ENCODE assay signal across 17 cellular contexts in genomic region chr6:80434951-80435350, GRCh38.
DNase-seq lines count a peak whose midpoint lies in the region; ATAC-seq and TF ChIP-seq lines count a peak whose summit lies in the region.
"Had no signal": no experiment of that assay in that cellular context is flagged by ENCODE, and none has a peak within 500 bp of the region (broad histone marks: within the 10 kb centered on the region; RNA-seq: fewer than 3 reads in every experiment).

No MANE protein-coding gene starts in this region.

- H3K9me3 ChIP-seq in mammary epithelial cell (replicated peaks; ENCODE audit: insufficient read depth, low read length) (peaks cover 3% of the 10 kb centered on the region), breast epithelium (no peaks in the 10 kb centered on the region), neural progenitor cell (ENCODE audit: low read depth) (no peaks in the 10 kb centered on the region)
- H3K9me3 ChIP-seq: BLaER1, Caco-2 had no signal

- H3K9me3 Mint-ChIP-seq in neural progenitor cell, result peaks cover 9% of the 10 kb centered on the region
- no peaks in the 10 kb centered on the region for H3K9me3 Mint-ChIP-seq in activated naive CD4-positive, alpha-beta T cell treated with anti-CD3 and anti-CD28 coated beads for 36 hours
- peaks cover 6% of the 10 kb centered on the region for H3K9me3 Mint-ChIP-seq in activated T-helper 1 cell treated with anti-CD3 and anti-CD28 coated beads, Interleukin-12 subunit alpha, Interleukin-12 subunit beta, Interleukin-2, Interleukin-4 antibody, amounts not matched to agents 30 ng/mL and 10 ng/mL and 1 ng/mL, durations not matched to agents 14 hours and 24 hours and 36 hours

- DNase-seq in mammary epithelial cell (no peak), breast epithelium (ENCODE audit: low spot score in 2 of 2) (no peak), fibroblast of peridontal ligament (ENCODE audit: extremely low read depth) (peak; percentile 45), neural progenitor cell (ENCODE audit: low spot score) (no peak), SIG-M5 (lab: John Stamatoyannopoulos, UW) (no peak)
- DNase-seq in activated naive CD4-positive, alpha-beta T cell treated with anti-CD3 and anti-CD28 coated beads for 36 hours, result no peak
- DNase-seq in activated T-helper 1 cell treated with anti-CD3 and anti-CD28 coated beads, Interleukin-12 subunit alpha, Interleukin-12 subunit beta, Interleukin-2, Interleukin-4 antibody, amounts not matched to agents 30 ng/mL and 10 ng/mL and 1 ng/mL, durations not matched to agents 14 hours and 24 hours and 36 hours (ENCODE audit: low spot score), result no peak
- DNase-seq: AML-193; Caco-2; CD8-positive, alpha-beta memory T cell; DND-41; GDM1 had no signal

- H2AFZ ChIP-seq in mammary epithelial cell (ENCODE audit: low read depth, low read length) (peak overlapping the region; percentile 61), neural progenitor cell (replicated peaks) (no peak overlapping the region)

- in situ Hi-C loops in mammary epithelial cell (cut with MboI; ENCODE audit: low sequenced_read_pairs in 2 of 2), result no loop called here

- CTCF ChIA-PET in mammary epithelial cell (lab: Charles Lee; ENCODE audit: low non-redundant PET), result no interaction called here
- CTCF ChIA-PET in activated naive CD4-positive, alpha-beta T cell treated with anti-CD3 and anti-CD28 coated beads for 36 hours (lab: Charles Lee), result no interaction called here

- H3K4me3 ChIP-seq in mammary epithelial cell (replicated peaks in 1 of 3; ENCODE audit: insufficient read depth in 1 of 3, low read depth in 2 of 3, low read length in 3 of 3) (no peak overlapping the region), breast epithelium (no peak overlapping the region), neural progenitor cell (no peak overlapping the region)
- H3K4me3 ChIP-seq: BLaER1, K562 had no signal

- H3K4me2 ChIP-seq in mammary epithelial cell (ENCODE audit: insufficient read depth, low read depth, low read length) (no peak overlapping the region), neural progenitor cell (peak overlapping the region; percentile 56)
- H3K4me2 ChIP-seq: BLaER1 had no signal

- ATAC-seq in HG02884 (IDR thresholded peaks at IDR 0.05; ENCODE audit: unreplicated experiment), result no peak
- ATAC-seq: HCT116, K562 had no signal

- H3K27me3 ChIP-seq in mammary epithelial cell (ENCODE audit: insufficient read depth, low read length) (no peaks in the 10 kb centered on the region), breast epithelium (no peaks in the 10 kb centered on the region), neural progenitor cell (no peaks in the 10 kb centered on the region)
- H3K27me3 ChIP-seq: BLaER1 had no signal

- H3F3A ChIP-seq in neural progenitor cell (ENCODE audit: low read depth), result peaks cover 25% of the 10 kb centered on the region

- no peaks in the 10 kb centered on the region for H3K36me3 ChIP-seq in mammary epithelial cell (ENCODE audit: insufficient read depth, low read length)
- no peaks in the 10 kb centered on the region for H3K36me3 ChIP-seq in breast epithelium
- H3K36me3 ChIP-seq in neural progenitor cell, result no peaks in the 10 kb centered on the region
- H3K36me3 ChIP-seq: BLaER1 had no signal

- H3K4me1 Mint-ChIP-seq in neural progenitor cell, result peaks cover 18% of the 10 kb centered on the region
- H3K4me1 Mint-ChIP-seq in activated naive CD4-positive, alpha-beta T cell treated with anti-CD3 and anti-CD28 coated beads for 36 hours (ENCODE audit: low read depth), result no peaks in the 10 kb centered on the region
- no peaks in the 10 kb centered on the region for H3K4me1 Mint-ChIP-seq in activated T-helper 1 cell treated with anti-CD3 and anti-CD28 coated beads, Interleukin-12 subunit alpha, Interleukin-12 subunit beta, Interleukin-2, Interleukin-4 antibody, amounts not matched to agents 30 ng/mL and 10 ng/mL and 1 ng/mL, durations not matched to agents 14 hours and 24 hours and 36 hours (ENCODE audit: low read depth)
- H3K4me1 Mint-ChIP-seq: CD8-positive, alpha-beta memory T cell had no signal

- dilution Hi-C loops in mammary epithelial cell (cut with HindIII; ENCODE audit: low sequenced_read_pairs), result no loop called here

- 95% methylated on average over 2 of the region's 2 CpGs for WGBS in mammary epithelial cell (ENCODE audit: low coverage, missing lambda C conversion rate)

- no peak for TF ChIP-seq POLR2A in breast epithelium (IDR thresholded peaks at IDR 0.05)

- no peak overlapping the region for H3K27ac ChIP-seq in mammary epithelial cell (ENCODE audit: insufficient read depth, low read depth, low read length)
- H3K27ac ChIP-seq in breast epithelium, result no peak overlapping the region
- H3K27ac ChIP-seq in neural progenitor cell, result peak overlapping the region; percentile 64
- H3K27ac ChIP-seq: 22Rv1, BLaER1 had no signal

- H3K4me1 ChIP-seq in mammary epithelial cell (ENCODE audit: insufficient read depth, low read length), result peaks cover 15% of the 10 kb centered on the region
- no peaks in the 10 kb centered on the region for H3K4me1 ChIP-seq in breast epithelium
- H3K4me1 ChIP-seq in neural progenitor cell, result peaks cover 54% of the 10 kb centered on the region
- H3K4me1 ChIP-seq: BLaER1 had no signal

- H3K27ac Mint-ChIP-seq in neural progenitor cell, result no peak overlapping the region
- H3K27ac Mint-ChIP-seq in activated naive CD4-positive, alpha-beta T cell treated with anti-CD3 and anti-CD28 coated beads for 36 hours, result no peak overlapping the region
- no peak overlapping the region for H3K27ac Mint-ChIP-seq in activated T-helper 1 cell treated with anti-CD3 and anti-CD28 coated beads, Interleukin-12 subunit alpha, Interleukin-12 subunit beta, Interleukin-2, Interleukin-4 antibody, amounts not matched to agents 30 ng/mL and 10 ng/mL and 1 ng/mL, durations not matched to agents 14 hours and 24 hours and 36 hours
- H3K27ac Mint-ChIP-seq: CD8-positive, alpha-beta memory T cell had no signal

- TF ChIP-seq CTCF in mammary epithelial cell (conservative IDR thresholded peaks at IDR 0.05 in 1 of 2, IDR thresholded peaks at IDR 0.05 in 1 of 2; ENCODE audit: extremely low read depth in 1 of 2, insufficient read depth in 1 of 2, low read depth in 1 of 2, low read length in 2 of 2) (no peak), breast epithelium (IDR thresholded peaks at IDR 0.05) (no peak), neural progenitor cell (IDR thresholded peaks at IDR 0.05) (no peak)

- H3K36me3 Mint-ChIP-seq in neural progenitor cell, result no peaks in the 10 kb centered on the region
- H3K36me3 Mint-ChIP-seq in activated naive CD4-positive, alpha-beta T cell treated with anti-CD3 and anti-CD28 coated beads for 36 hours (ENCODE audit: low read depth), result peaks cover 7% of the 10 kb centered on the region
- H3K36me3 Mint-ChIP-seq in activated T-helper 1 cell treated with anti-CD3 and anti-CD28 coated beads, Interleukin-12 subunit alpha, Interleukin-12 subunit beta, Interleukin-2, Interleukin-4 antibody, amounts not matched to agents 30 ng/mL and 10 ng/mL and 1 ng/mL, durations not matched to agents 14 hours and 24 hours and 36 hours (ENCODE audit: low read depth), result no peaks in the 10 kb centered on the region

- intact Hi-C loops in mammary epithelial cell (cut with micrococcal nuclease), result loop anchor here (5.0 kb wide), 1 partner anchor 107 kb away; no protein-coding TSS in a partner anchor
- intact Hi-C loops in breast epithelium (cut with DNase I; ENCODE audit: low total_unique reads), result no loop called here
- intact Hi-C loops in activated naive CD4-positive, alpha-beta T cell treated with anti-CD3 and anti-CD28 coated beads for 36 hours (cut with micrococcal nuclease), result no loop called here
- intact Hi-C loops in activated T-helper 1 cell treated with anti-CD3 and anti-CD28 coated beads, Interleukin-12 subunit alpha, Interleukin-12 subunit beta, Interleukin-2, Interleukin-4 antibody, amounts not matched to agents 30 ng/mL and 10 ng/mL and 1 ng/mL, durations not matched to agents 14 hours and 24 hours and 36 hours (cut with micrococcal nuclease), result no loop called here

- H4K20me1 ChIP-seq in mammary epithelial cell (ENCODE audit: insufficient read depth, low read length), result no peaks in the 10 kb centered on the region
- H4K20me1 ChIP-seq in neural progenitor cell (ENCODE audit: low read depth), result no peaks in the 10 kb centered on the region
- H4K20me1 ChIP-seq: BLaER1 had no signal

- H3K79me2 ChIP-seq in mammary epithelial cell (ENCODE audit: insufficient read depth, low read length) (no peaks in the 10 kb centered on the region), neural progenitor cell (ENCODE audit: low read depth) (no peaks in the 10 kb centered on the region)

- no TSS peak for BruUV-seq in mammary epithelial cell (replicated peaks; lab: Mats Ljungman, UMichigan)

- H3K9ac ChIP-seq in mammary epithelial cell (ENCODE audit: insufficient read depth, low read length) (no peak overlapping the region), neural progenitor cell (no peak overlapping the region)
- H3K9ac ChIP-seq: BLaER1 had no signal

- no peaks in the 10 kb centered on the region for H3K27me3 Mint-ChIP-seq in neural progenitor cell (ENCODE audit: insufficient read depth, low read depth)
- no peaks in the 10 kb centered on the region for H3K27me3 Mint-ChIP-seq in activated naive CD4-positive, alpha-beta T cell treated with anti-CD3 and anti-CD28 coated beads for 36 hours (ENCODE audit: low read depth)
- H3K27me3 Mint-ChIP-seq in activated T-helper 1 cell treated with anti-CD3 and anti-CD28 coated beads, Interleukin-12 subunit alpha, Interleukin-12 subunit beta, Interleukin-2, Interleukin-4 antibody, amounts not matched to agents 30 ng/mL and 10 ng/mL and 1 ng/mL, durations not matched to agents 14 hours and 24 hours and 36 hours (ENCODE audit: insufficient read depth), result no peaks in the 10 kb centered on the region
- H3K27me3 Mint-ChIP-seq: CD8-positive, alpha-beta memory T cell had no signal

- H3K4me3 Mint-ChIP-seq in neural progenitor cell, result no peak overlapping the region
- no peak overlapping the region for H3K4me3 Mint-ChIP-seq in activated naive CD4-positive, alpha-beta T cell treated with anti-CD3 and anti-CD28 coated beads for 36 hours
- H3K4me3 Mint-ChIP-seq in activated T-helper 1 cell treated with anti-CD3 and anti-CD28 coated beads, Interleukin-12 subunit alpha, Interleukin-12 subunit beta, Interleukin-2, Interleukin-4 antibody, amounts not matched to agents 30 ng/mL and 10 ng/mL and 1 ng/mL, durations not matched to agents 14 hours and 24 hours and 36 hours, result no peak overlapping the region
- H3K4me3 Mint-ChIP-seq: CD8-positive, alpha-beta memory T cell had no signal
